9 cellular contexts compared by ENCODE assay signal in the genomic region with DNA sequence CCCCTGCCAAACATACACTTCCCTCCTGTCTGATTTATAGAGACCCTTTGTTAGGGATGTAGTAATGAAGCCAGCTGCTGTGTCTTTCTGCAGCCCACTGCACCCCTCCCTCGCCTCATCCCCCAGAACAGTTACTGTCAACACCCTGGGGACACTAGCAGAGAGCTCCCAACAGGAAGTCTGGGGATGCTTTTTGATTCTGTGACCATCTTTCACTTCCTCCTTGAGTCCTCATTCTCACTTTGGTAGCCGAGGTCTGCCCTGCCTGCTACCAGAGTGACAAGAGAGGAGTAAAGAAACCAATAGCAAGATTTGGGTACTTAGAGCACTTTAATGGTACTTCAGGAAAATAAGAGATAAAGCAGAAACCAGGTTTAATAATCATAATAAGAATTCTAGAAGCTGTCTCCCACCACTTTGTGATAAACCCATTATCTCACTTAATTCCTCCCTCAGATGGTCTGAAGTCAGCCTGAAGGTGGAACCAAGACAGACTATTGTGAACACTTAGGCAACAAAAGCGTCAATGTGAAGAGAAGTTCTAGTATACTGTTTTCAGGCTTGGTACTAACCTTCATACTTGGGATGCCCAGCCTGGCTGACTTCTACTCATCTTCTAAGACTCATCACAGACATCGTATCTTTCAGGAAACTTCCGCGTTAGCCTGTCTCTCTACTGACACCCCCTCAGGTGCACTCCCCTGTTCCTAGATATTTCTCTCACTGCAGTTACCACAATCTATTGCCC.
DNase-seq lines count a peak whose midpoint lies in the region; ATAC-seq, FAIRE-seq and TF ChIP-seq lines count a peak whose summit lies in the region.
"Had no signal": no experiment of that assay in that cellular context is flagged by ENCODE, and none has a peak within 500 bp of the region (broad histone marks: within the 10 kb centered on the region; RNA-seq: fewer than 3 reads in every experiment).

No MANE protein-coding gene starts in this region.

- no peaks in the 10 kb centered on the region for H3K36me3 Mint-ChIP-seq in activated T-cell treated with anti-CD3 and anti-CD28 coated beads, Interleukin-2, amount 50 U/mL, for 72 hours (ENCODE audit: insufficient read depth in 2 of 2)

- no peak overlapping the region for H3K4me3 ChIP-seq in adrenal gland

- no peak for DNase-seq in activated T-cell treated with anti-CD3 and anti-CD28 coated beads, Interleukin-2, amount 50 U/mL, for 72 hours
- DNase-seq in activated T-cell treated with anti-CD3 and anti-CD28 coated beads, Interleukin-2, amount 50 U/mL, for 1 hour = no peak
- DNase-seq in NOMO-1 treated with dmso at 0.1 percent for 144 hours (lab: John Stamatoyannopoulos, UW; ENCODE audit: unreplicated experiment) (peak; percentile 87), RCC 7860 (ENCODE audit: low spot score) (no peak), adrenal gland (no peak)
- no peak for DNase-seq in stimulated activated naive CD8-positive, alpha-beta T cell treated with anti-CD3 and anti-CD28 coated beads, Interleukin-15, amount 100 ng/mL, for 72 hours
- DNase-seq in central memory CD4-positive, alpha-beta T cell = no peak
- DNase-seq: NCI-H1694 treated with DMSO at 0.1 percent for 48 hours had no signal

- no peak for TF ChIP-seq POLR2A in adrenal gland (IDR thresholded peaks at IDR 0.05)

- no peaks in the 10 kb centered on the region for H3K9me3 Mint-ChIP-seq in activated T-cell treated with anti-CD3 and anti-CD28 coated beads, Interleukin-2, amount 50 U/mL, for 72 hours
- H3K9me3 Mint-ChIP-seq in stimulated activated naive CD8-positive, alpha-beta T cell treated with anti-CD3 and anti-CD28 coated beads, Interleukin-15, amount 100 ng/mL, for 72 hours = no peaks in the 10 kb centered on the region

- intact Hi-C loops in adrenal gland (cut with DNase I) = no loop called here

- H3K36me3 ChIP-seq in adrenal gland (replicated peaks in 1 of 2) = no peaks in the 10 kb centered on the region

- H3K27ac Mint-ChIP-seq in activated T-cell treated with anti-CD3 and anti-CD28 coated beads, Interleukin-2, amount 50 U/mL, for 72 hours = no peak overlapping the region
- H3K27ac Mint-ChIP-seq in stimulated activated naive CD8-positive, alpha-beta T cell treated with anti-CD3 and anti-CD28 coated beads, Interleukin-15, amount 100 ng/mL, for 72 hours = peak overlapping the region in 1 of 2 donors; percentile 73

- peak overlapping the region; percentile 29 to 42 for H3K4me3 Mint-ChIP-seq in activated T-cell treated with anti-CD3 and anti-CD28 coated beads, Interleukin-2, amount 50 U/mL, for 72 hours
- peak overlapping the region; percentile 0 to 29 for H3K4me3 Mint-ChIP-seq in stimulated activated naive CD8-positive, alpha-beta T cell treated with anti-CD3 and anti-CD28 coated beads, Interleukin-15, amount 100 ng/mL, for 72 hours

- no peaks in the 10 kb centered on the region for H3K27me3 Mint-ChIP-seq in activated T-cell treated with anti-CD3 and anti-CD28 coated beads, Interleukin-2, amount 50 U/mL, for 72 hours (ENCODE audit: low read depth)
- H3K27me3 Mint-ChIP-seq in stimulated activated naive CD8-positive, alpha-beta T cell treated with anti-CD3 and anti-CD28 coated beads, Interleukin-15, amount 100 ng/mL, for 72 hours = no peaks in the 10 kb centered on the region

- TF ChIP-seq CTCF in adrenal gland (IDR thresholded peaks at IDR 0.05) = no peak

- no peaks in the 10 kb centered on the region for H3K9me3 ChIP-seq in adrenal gland (replicated peaks in 1 of 3)

- FAIRE-seq in RCC 7860 (lab: Jason Lieb, UNC) = no peak

- H3K27me3 ChIP-seq in adrenal gland = no peaks in the 10 kb centered on the region

- H3K4me1 Mint-ChIP-seq in activated T-cell treated with anti-CD3 and anti-CD28 coated beads, Interleukin-2, amount 50 U/mL, for 72 hours (ENCODE audit: low read depth) = peaks cover 33% of the 10 kb centered on the region
- H3K4me1 Mint-ChIP-seq in stimulated activated naive CD8-positive, alpha-beta T cell treated with anti-CD3 and anti-CD28 coated beads, Interleukin-15, amount 100 ng/mL, for 72 hours = peaks cover 12% of the 10 kb centered on the region

- no peaks in the 10 kb centered on the region for H3K4me1 ChIP-seq in adrenal gland (replicated peaks in 1 of 2)

- WGBS in adrenal gland, 4 donors = 64 to 67% (median 65%) methylated on average over 6 of the region's 6 CpGs

- ATAC-seq in activated T-cell treated with anti-CD3 and anti-CD28 coated beads, Interleukin-2, amount 50 U/mL, for 72 hours (replicated peaks in 1 of 2) = peak; percentile 27 to 52
- peak; percentile 99 for ATAC-seq in HG02943 (IDR thresholded peaks at IDR 0.05; ENCODE audit: low read depth, unreplicated experiment)
- ATAC-seq in stimulated activated naive CD8-positive, alpha-beta T cell treated with anti-CD3 and anti-CD28 coated beads, Interleukin-15, amount 100 ng/mL, for 72 hours = peak; percentile 64

- H3K27ac ChIP-seq in adrenal gland = no peak overlapping the region

Comparison
In these comparisons a context has a peak if more than half of its experiments do, and no peak if none do; other contexts are left out.
1. ATAC-seq: peak in every context shown above with its lines; median percentile 99 in HG02943; 64 in stimulated activated naive CD8-positive, alpha-beta T cell treated with anti-CD3 and anti-CD28 coated beads, Interleukin-15, amount 100 ng/mL, for 72 hours; 40 in activated T-cell treated with anti-CD3 and anti-CD28 coated beads, Interleukin-2, amount 50 U/mL, for 72 hours.